1 cellular context compared by ENCODE assay signal in genomic region chr9:95036676-95037075, GRCh38.
TF ChIP-seq lines count a peak whose summit lies in the region.

No MANE protein-coding gene starts in this region.

TF ChIP-seq in GM23338, 12 proteins besides CTCF, POLR2A, EP300 and RAD21 (continued from another document):
- TF ChIP-seq ZNF462 (CRISPR knock-in tag; IDR thresholded peaks at IDR 0.05) (no peak), JUNB (IDR thresholded peaks at IDR 0.05; ENCODE audit: unreplicated experiment) (no peak), STAT1 (IDR thresholded peaks at IDR 0.05; ENCODE audit: unreplicated experiment) (no peak), ZNF331 (CRISPR knock-in tag; IDR thresholded peaks at IDR 0.05; ENCODE audit: low read depth) (no peak), ZNF114 (CRISPR knock-in tag; IDR thresholded peaks at IDR 0.05) (no peak), EZH2 (IDR thresholded peaks at IDR 0.05; ENCODE audit: low read depth, unreplicated experiment) (no peak)
- TF ChIP-seq, protein P1, sequence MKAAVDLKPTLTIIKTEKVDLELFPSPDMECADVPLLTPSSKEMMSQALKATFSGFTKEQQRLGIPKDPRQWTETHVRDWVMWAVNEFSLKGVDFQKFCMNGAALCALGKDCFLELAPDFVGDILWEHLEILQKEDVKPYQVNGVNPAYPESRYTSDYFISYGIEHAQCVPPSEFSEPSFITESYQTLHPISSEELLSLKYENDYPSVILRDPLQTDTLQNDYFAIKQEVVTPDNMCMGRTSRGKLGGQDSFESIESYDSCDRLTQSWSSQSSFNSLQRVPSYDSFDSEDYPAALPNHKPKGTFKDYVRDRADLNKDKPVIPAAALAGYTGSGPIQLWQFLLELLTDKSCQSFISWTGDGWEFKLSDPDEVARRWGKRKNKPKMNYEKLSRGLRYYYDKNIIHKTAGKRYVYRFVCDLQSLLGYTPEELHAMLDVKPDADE (IDR thresholded peaks at IDR 0.05): no peak
